ENCODE assay signal across 16 cellular contexts in genomic region chr18:49481317-49481716, GRCh38.
"Had no signal": no experiment of that assay in that cellular context is flagged by ENCODE, and none has a peak within 500 bp of the region (broad histone marks: within the 10 kb centered on the region; RNA-seq: fewer than 3 reads in every experiment).

No MANE protein-coding gene starts in this region.

- ATAC-seq: activated CD8-positive, alpha-beta T cell treated with anti-CD3 and anti-CD28 coated beads for 36 hours; activated T-cell treated with anti-CD3 and anti-CD28 coated beads, Interleukin-2, amount 50 U/mL, for 4 hours; heart right ventricle had no signal

- H3K4me3 ChIP-seq: breast epithelium, coronary artery, heart right ventricle, left ventricle myocardium inferior, tibial nerve had no signal

- H3K4me1 ChIP-seq: breast epithelium had no signal

- DNase-seq: activated CD4-positive, alpha-beta T cell treated with anti-CD3 and anti-CD28 coated beads, Interleukin-2, amount 10 ng/mL, durations not matched to agents 24 days and 14 days; activated CD4-positive, CD25-positive, alpha-beta regulatory T cell; activated CD8-positive, alpha-beta T cell treated with anti-CD3 and anti-CD28 coated beads for 36 hours; activated naive CD4-positive, alpha-beta T cell treated with anti-CD3 and anti-CD28 coated beads, Interleukin-2, amount 10 ng/mL, durations not matched to agents 7 days and 5 days; activated T-cell treated with anti-CD3 and anti-CD28 coated beads, Interleukin-2, amount 50 U/mL, for 4 hours; erythroblast; heart right ventricle; left ventricle myocardium inferior; mammary epithelial cell; nephron progenitor cell; occipital lobe; retina; stimulated activated CD4-positive, alpha-beta T cell treated with anti-CD3 and anti-CD28 coated beads, Interleukin-2, amount 100 ng/mL, for 24 hours had no signal

- H3K9me3 ChIP-seq: breast epithelium, heart right ventricle, left ventricle myocardium inferior, tibial nerve had no signal

- H3K27ac ChIP-seq: breast epithelium, coronary artery, left ventricle myocardium inferior, tibial nerve had no signal

- H3K27me3 ChIP-seq: breast epithelium, heart right ventricle, tibial nerve had no signal
